ENCODE assay signal across 8 cellular contexts in the genomic region with DNA sequence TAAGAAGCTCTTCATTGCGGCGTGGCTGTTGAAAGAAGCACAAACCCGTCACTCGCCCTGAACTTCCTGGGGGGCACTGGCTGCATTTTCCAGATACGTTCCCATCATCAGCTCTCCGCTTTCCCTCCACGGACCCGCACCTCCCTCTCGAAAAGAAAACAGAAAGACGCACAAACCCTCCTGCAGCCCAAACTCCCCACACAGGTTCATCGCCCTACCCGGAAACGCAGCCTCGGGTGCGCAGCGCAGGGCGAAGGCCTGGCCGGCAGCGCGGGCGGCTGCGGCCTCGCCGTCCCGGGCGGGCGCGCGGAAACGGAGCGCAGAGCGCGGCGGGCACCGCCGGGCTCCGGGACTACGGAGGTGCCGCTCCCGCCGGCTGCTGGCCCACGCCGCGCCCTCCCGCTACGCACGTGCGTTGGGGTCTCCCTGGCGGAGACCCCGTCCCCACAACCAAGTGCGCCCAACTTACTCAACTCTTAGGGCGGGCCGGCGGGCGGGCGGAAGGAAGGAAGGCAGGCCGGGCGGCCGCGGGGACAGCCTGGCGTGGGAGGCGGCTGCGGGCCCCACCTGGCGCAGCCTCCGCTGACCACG. TPM values are rescaled to one million over a fixed set of nuclear protein-coding genes. Genes with fewer than 3 reads are reported as not detected.
A peak's percentile ranks its signal among the peaks of the same experiment; 100 is the strongest.
DNase-seq lines count a peak whose midpoint lies in the region; ATAC-seq and TF ChIP-seq lines count a peak whose summit lies in the region.

No MANE protein-coding gene starts in this region.

- intact Hi-C loops in colonic mucosa (cut with DNase I) (no loop called here), right lobe of liver (cut with DNase I) (no loop called here)

- TF ChIP-seq CTCF in colonic mucosa (IDR thresholded peaks at IDR 0.05): no peak
- TF ChIP-seq CTCF in right lobe of liver (IDR thresholded peaks at IDR 0.05): no peak

- TF ChIP-seq POLR2A in right lobe of liver (IDR thresholded peaks at IDR 0.05): peak; percentile 21

- H3K27me3 ChIP-seq in colonic mucosa (no peaks in the 10 kb centered on the region), right lobe of liver (no peaks in the 10 kb centered on the region)

- H3K9me3 ChIP-seq in colonic mucosa (no peaks in the 10 kb centered on the region), right lobe of liver (no peaks in the 10 kb centered on the region)

- no peaks in the 10 kb centered on the region for H3K4me1 ChIP-seq in colonic mucosa
- H3K4me1 ChIP-seq in right lobe of liver: peaks cover 0 to 19% (median 6%) of the 10 kb centered on the region in 4 donors

- DNase-seq in DMS79 (lab: John Stamatoyannopoulos, UW) (peak; percentile 12), colonic mucosa (peak; percentile 52), right lobe of liver (peak; percentile 53 to 73 (median 56)), NCI-H2171 (lab: John Stamatoyannopoulos, UW) (no peak)
- peak; percentile 15 for DNase-seq in activated CD4-positive, CD25-positive, alpha-beta regulatory T cell treated with anti-CD3 and anti-CD28 coated beads, Interleukin-2, amount 50 U/mL, for 16 hours (ENCODE audit: low read depth, low spot score)
- DNase-seq in stimulated activated CD8-positive, alpha-beta memory T cell treated with anti-CD3 and anti-CD28 coated beads, Interleukin-4, amount 100 ng/mL, for 24 hours (ENCODE audit: low read depth): peak; percentile 43

- H3K36me3 ChIP-seq in colonic mucosa (no peaks in the 10 kb centered on the region), right lobe of liver (peaks cover 0 to 15% (median 1%) of the 10 kb centered on the region in 4 donors)

- WGBS in right lobe of liver (ENCODE audit: insufficient coverage, low coverage, low lambda C conversion rate, missing lambda C conversion rate): under 1% methylated on average over 27 of the region's 66 CpGs

- H3K27ac ChIP-seq in colonic mucosa: peak overlapping the region; percentile 98
- H3K27ac ChIP-seq in right lobe of liver: peak overlapping the region; percentile 85 to 94 (median 91)

- peak overlapping the region; percentile 98 for H3K4me3 ChIP-seq in colonic mucosa
- peak overlapping the region; percentile 82 to 96 (median 93) for H3K4me3 ChIP-seq in right lobe of liver

- peak overlapping the region; percentile 91 to 99 for H3K9ac ChIP-seq in colonic mucosa (ENCODE audit: low read depth in 2 of 2, low read length in 2 of 2)

- peak; percentile 39 for ATAC-seq in GM19463 (IDR thresholded peaks at IDR 0.05; ENCODE audit: unreplicated experiment)
- ATAC-seq in HG03565 (IDR thresholded peaks at IDR 0.05; ENCODE audit: unreplicated experiment): peak; percentile 26
- ATAC-seq in right lobe of liver: peak; percentile 45 to 69 (median 56)

RNA-seq across cellular contexts. Expression of gene ZNF800, which starts 0.8 kb away (rescaled TPM):
- total RNA-seq in colonic mucosa (10 to 100 TPM; 27.0 to 32.4 TPM), right lobe of liver (10 to 100 TPM; 12.5 to 32.3 (median 15.3) TPM)
